In genomic region chr17:36185416-36185815, GRCh38 we compare ENCODE assay signal across 24 cellular contexts. TPM values are rescaled to one million over a fixed set of nuclear protein-coding genes. Genes with fewer than 3 reads are reported as not detected.
"Had no signal": no experiment of that assay in that cellular context is flagged by ENCODE, and none has a peak within 500 bp of the region (broad histone marks: within the 10 kb centered on the region; RNA-seq: fewer than 3 reads in every experiment).

No MANE protein-coding gene starts in this region.

- H3K27me3 ChIP-seq: pancreas, right lobe of liver had no signal

- DNase-seq: activated CD4-positive, CD25-positive, alpha-beta regulatory T cell treated with anti-CD3 and anti-CD28 coated beads, Interleukin-2, amount 50 U/mL, for 72 hours; activated effector memory CD4-positive, alpha-beta T cell treated with Interleukin-2 at 50 U/mL for 16 hours; activated naive CD4-positive, alpha-beta T cell treated with anti-CD3 and anti-CD28 coated beads, Interleukin-2, amount 10 ng/mL, durations not matched to agents 7 days and 5 days; activated naive CD8-positive, alpha-beta T cell treated with anti-CD3 and anti-CD28 coated beads, Interleukin-2, amount 50 U/mL, for 24 hours; activated T-cell treated with anti-CD3 and anti-CD28 coated beads, Interleukin-2, amount 50 U/mL, for 1 hour; anterior cingulate cortex; caudate nucleus; erythroblast; foreskin melanocyte; kidney; midbrain; pancreas; right lobe of liver; small intestine; stimulated activated naive CD4-positive, alpha-beta T cell; T-helper 2 cell; thyroid gland had no signal

- H3K9me3 ChIP-seq: left lung, pancreas, right lobe of liver, thyroid gland had no signal

- H3K36me3 Mint-ChIP-seq: activated naive CD4-positive, alpha-beta T cell treated with anti-CD3 and anti-CD28 coated beads, Interleukin-2, amount 10 ng/mL, durations not matched to agents 7 days and 5 days; brain had no signal

- H3K27ac ChIP-seq: left lung, pancreas, thyroid gland, VCaP had no signal

- H3K27ac Mint-ChIP-seq: activated naive CD4-positive, alpha-beta T cell treated with anti-CD3 and anti-CD28 coated beads, Interleukin-2, amount 10 ng/mL, durations not matched to agents 7 days and 5 days had no signal

- FAIRE-seq: colon, endometrium, kidney, pancreas, small intestine had no signal

- H3K9me3 Mint-ChIP-seq: activated naive CD4-positive, alpha-beta T cell treated with anti-CD3 and anti-CD28 coated beads, Interleukin-2, amount 10 ng/mL, durations not matched to agents 7 days and 5 days; activated naive CD8-positive, alpha-beta T cell treated with anti-CD3 and anti-CD28 coated beads, Interleukin-2, amount 50 U/mL, for 24 hours had no signal

- H3K4me3 ChIP-seq: left lung, pancreas, right lobe of liver, thyroid gland had no signal

- H3K36me3 ChIP-seq: left lung, pancreas, right lobe of liver, thyroid gland had no signal

- ATAC-seq: activated naive CD8-positive, alpha-beta T cell treated with anti-CD3 and anti-CD28 coated beads, Interleukin-2, amount 50 U/mL, for 24 hours; left lung; pancreas; right lobe of liver had no signal

- H3K4me1 ChIP-seq: pancreas, right lobe of liver had no signal

- H3K4me1 Mint-ChIP-seq: activated naive CD4-positive, alpha-beta T cell treated with anti-CD3 and anti-CD28 coated beads, Interleukin-2, amount 10 ng/mL, durations not matched to agents 7 days and 5 days had no signal

- H3K4me3 Mint-ChIP-seq: activated naive CD4-positive, alpha-beta T cell treated with anti-CD3 and anti-CD28 coated beads, Interleukin-2, amount 10 ng/mL, durations not matched to agents 7 days and 5 days had no signal

RNA-seq across cellular contexts. Expression of gene CCL3L1, which starts 11.1 kb away (rescaled TPM):
- total RNA-seq: lung microvascular endothelial cell, myocyte, thyroid gland had no signal

RNA-seq across cellular contexts. Expression of gene CCL4L2, which starts 25.4 kb away (rescaled TPM):
- total RNA-seq: lung microvascular endothelial cell, myocyte had no signal
